ENCODE assay signal across 8 cellular contexts in the genomic region with DNA sequence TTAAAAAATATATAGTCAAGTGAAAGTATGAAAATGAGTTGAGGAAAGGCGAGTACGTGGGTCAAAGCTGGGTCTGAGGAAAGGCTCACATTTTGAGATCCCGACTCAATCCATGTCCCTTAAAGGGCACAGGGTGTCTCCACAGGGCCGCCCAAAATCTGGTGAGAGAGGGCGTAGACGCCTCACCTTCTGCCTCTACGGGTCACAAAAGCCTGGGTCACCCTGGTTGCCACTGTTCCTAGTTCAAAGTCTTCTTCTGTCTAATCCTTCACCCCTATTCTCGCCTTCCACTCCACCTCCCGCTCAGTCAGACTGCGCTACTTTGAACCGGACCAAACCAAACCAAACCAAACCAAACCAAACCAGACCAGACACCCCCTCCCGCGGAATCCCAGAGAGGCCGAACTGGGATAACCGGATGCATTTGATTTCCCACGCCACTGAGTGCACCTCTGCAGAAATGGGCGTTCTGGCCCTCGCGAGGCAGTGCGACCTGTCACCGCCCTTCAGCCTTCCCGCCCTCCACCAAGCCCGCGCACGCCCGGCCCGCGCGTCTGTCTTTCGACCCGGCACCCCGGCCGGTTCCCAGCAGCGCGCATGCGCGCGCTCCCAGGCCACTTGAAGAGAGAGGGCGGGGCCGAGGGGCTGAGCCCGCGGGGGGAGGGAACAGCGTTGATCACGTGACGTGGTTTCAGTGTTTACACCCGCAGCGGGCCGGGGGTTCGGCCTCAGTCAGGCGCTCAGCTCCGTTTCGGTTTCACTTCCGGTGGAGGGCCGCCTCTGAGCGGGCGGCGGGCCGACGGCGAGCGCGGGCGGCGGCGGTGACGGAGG. TPM values are rescaled to one million over a fixed set of nuclear protein-coding genes. Genes with fewer than 3 reads are reported as not detected.
A peak's percentile ranks its signal among the peaks of the same experiment; 100 is the strongest.
DNase-seq lines count a peak whose midpoint lies in the region; ATAC-seq and TF ChIP-seq lines count a peak whose summit lies in the region.

A gene (plus strand): TSS at position 728 of the 831 bp plus-strand sequence. CDS start 261 bp downstream, outside the sequence.

- no peak for TF ChIP-seq RAD21 in SK-N-SH (IDR thresholded peaks at IDR 0.05; ENCODE audit: low read length)

- peak; percentile 92 for DNase-seq in NB4 (ENCODE audit: low read depth)
- DNase-seq in SK-N-SH = peak; percentile 95
- peak; percentile 93 for DNase-seq in activated naive CD4-positive, alpha-beta T cell treated with anti-CD3 and anti-CD28 coated beads, Interleukin-2, amount 50 U/mL, for 16 hours
- peak; percentile 89 for DNase-seq in globus pallidus (ENCODE audit: low spot score)
- DNase-seq in occipital lobe (lab: John Stamatoyannopoulos, UW) = peak; percentile 84
- peak; percentile 94 to 95 for DNase-seq in suprapubic skin (ENCODE audit: low spot score in 2 of 2)

- no peaks in the 10 kb centered on the region for H3K9me2 ChIP-seq in SK-N-SH

- WGBS in SK-N-SH (ENCODE audit: low lambda C conversion rate) = 49% methylated on average over 61 of the region's 66 CpGs
- 75% methylated on average over 48 of the region's 66 CpGs for WGBS in suprapubic skin

- peaks cover 38% of the 10 kb centered on the region for H3K79me2 ChIP-seq in SK-N-SH (ENCODE audit: insufficient read depth)

- peak within 1 kb of the TSS; percentile 81 for H3K9ac ChIP-seq in SK-N-SH

- CTCF ChIA-PET in SK-N-SH (lab: Yijun Ruan, JAX) = interaction anchor here (0.6 kb wide), 1 partner anchor 746 kb away, joined by 3 read pairs; no protein-coding TSS in a partner anchor

- H3K36me3 ChIP-seq in SK-N-SH (replicated peaks in 1 of 2; ENCODE audit: control insufficient read depth in 1 of 2, insufficient read depth in 2 of 2, low read length in 1 of 2) (no peaks in the 10 kb centered on the region), suprapubic skin (no peaks in the 10 kb centered on the region)

- peak within 1 kb of the TSS; percentile 89 for H3K4me3 ChIP-seq in GM08714 (ENCODE audit: low read length)
- H3K4me3 ChIP-seq in NB4 (ENCODE audit: low read depth, low read length) = peak within 1 kb of the TSS; percentile 82
- H3K4me3 ChIP-seq in SK-N-SH (ENCODE audit: low read depth in 2 of 2, low read length in 1 of 2) = peak within 1 kb of the TSS; percentile 70 to 72
- H3K4me3 ChIP-seq in suprapubic skin = peak within 1 kb of the TSS; percentile 71

- H3K4me1 ChIP-seq in SK-N-SH (ENCODE audit: control insufficient read depth in 1 of 2, insufficient read depth in 2 of 2, low read depth in 1 of 2, low read length in 1 of 2) (peaks cover 0 to 4% of the 10 kb centered on the region in 2 experiments; a peak in 2 of 4 replicates), suprapubic skin (peaks cover 22% of the 10 kb centered on the region)

- POLR2A ChIA-PET in SK-N-SH (lab: Yijun Ruan, JAX) = no interaction called here

- TF ChIP-seq EP300 in SK-N-SH (IDR thresholded peaks at IDR 0.05; ENCODE audit: borderline replicate concordance in 1 of 2, low read depth in 1 of 2, low read length in 1 of 2) = no peak
- TF ChIP-seq EP300 in suprapubic skin (IDR thresholded peaks at IDR 0.05) = no peak

- no peaks in the 10 kb centered on the region for H3K9me3 ChIP-seq in SK-N-SH
- no peaks in the 10 kb centered on the region for H3K9me3 ChIP-seq in suprapubic skin

- H3K27ac ChIP-seq in SK-N-SH (ENCODE audit: low read depth in 2 of 2, low read length in 1 of 2) = peak within 1 kb of the TSS; percentile 78 to 83
- H3K27ac ChIP-seq in suprapubic skin = peak within 1 kb of the TSS; percentile 89

- peak within 1 kb of the TSS; percentile 73 for H2AFZ ChIP-seq in SK-N-SH (ENCODE audit: low read depth)

- no peaks in the 10 kb centered on the region for H3F3A ChIP-seq in SK-N-SH (replicated peaks; ENCODE audit: insufficient read depth)

- peak; percentile 89 for ATAC-seq in HG02571 (IDR thresholded peaks at IDR 0.05; ENCODE audit: unreplicated experiment)

- peaks cover 28% of the 10 kb centered on the region for H4K20me1 ChIP-seq in SK-N-SH (ENCODE audit: insufficient read depth)

- H3K27me3 ChIP-seq in SK-N-SH (ENCODE audit: insufficient read depth) (no peaks in the 10 kb centered on the region), suprapubic skin (no peaks in the 10 kb centered on the region)

- H3K4me2 ChIP-seq in SK-N-SH = peak within 1 kb of the TSS; percentile 72

- TF ChIP-seq POLR2A in NB4 (IDR thresholded peaks at IDR 0.05; ENCODE audit: extremely low read depth, insufficient read length) (peak; percentile 29), suprapubic skin (IDR thresholded peaks at IDR 0.05) (peak in 1 of 2 donors; percentile 22)

- TF ChIP-seq CTCF in NB4 (IDR thresholded peaks at IDR 0.05; ENCODE audit: low read depth, low read length) (no peak), SK-N-SH (IDR thresholded peaks at IDR 0.05) (no peak), suprapubic skin (IDR thresholded peaks at IDR 0.05) (no peak)

TF ChIP-seq in SK-N-SH, 30 proteins besides CTCF, POLR2A, EP300 and RAD21:
- TF ChIP-seq GABPA (IDR thresholded peaks at IDR 0.05; ENCODE audit: low read depth) (peak; percentile 23; the same call in 1 of the 2 replicates), MXI1 (IDR thresholded peaks at IDR 0.05; ENCODE audit: low read depth, low read length) (peak; percentile 25; the same call in 1 of the 2 replicates), TAF1 (IDR thresholded peaks at IDR 0.05; ENCODE audit: borderline replicate concordance, low read depth, low read length) (peak; percentile 20; the same call in 1 of the 2 replicates), NRF1 (IDR thresholded peaks at IDR 0.05; ENCODE audit: low read depth, low read length) (peak; percentile 80), TEAD4 (IDR thresholded peaks at IDR 0.05; ENCODE audit: borderline replicate concordance, insufficient read depth) (no peak)
- TF ChIP-seq, protein P1, sequence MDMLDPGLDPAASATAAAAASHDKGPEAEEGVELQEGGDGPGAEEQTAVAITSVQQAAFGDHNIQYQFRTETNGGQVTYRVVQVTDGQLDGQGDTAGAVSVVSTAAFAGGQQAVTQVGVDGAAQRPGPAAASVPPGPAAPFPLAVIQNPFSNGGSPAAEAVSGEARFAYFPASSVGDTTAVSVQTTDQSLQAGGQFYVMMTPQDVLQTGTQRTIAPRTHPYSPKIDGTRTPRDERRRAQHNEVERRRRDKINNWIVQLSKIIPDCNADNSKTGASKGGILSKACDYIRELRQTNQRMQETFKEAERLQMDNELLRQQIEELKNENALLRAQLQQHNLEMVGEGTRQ (IDR thresholded peaks at IDR 0.05; ENCODE audit: borderline replicate concordance, low read depth, low read length) = peak; percentile 65
- TF ChIP-seq, protein P2, sequence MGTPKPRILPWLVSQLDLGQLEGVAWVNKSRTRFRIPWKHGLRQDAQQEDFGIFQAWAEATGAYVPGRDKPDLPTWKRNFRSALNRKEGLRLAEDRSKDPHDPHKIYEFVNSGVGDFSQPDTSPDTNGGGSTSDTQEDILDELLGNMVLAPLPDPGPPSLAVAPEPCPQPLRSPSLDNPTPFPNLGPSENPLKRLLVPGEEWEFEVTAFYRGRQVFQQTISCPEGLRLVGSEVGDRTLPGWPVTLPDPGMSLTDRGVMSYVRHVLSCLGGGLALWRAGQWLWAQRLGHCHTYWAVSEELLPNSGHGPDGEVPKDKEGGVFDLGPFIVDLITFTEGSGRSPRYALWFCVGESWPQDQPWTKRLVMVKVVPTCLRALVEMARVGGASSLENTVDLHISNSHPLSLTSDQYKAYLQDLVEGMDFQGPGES (IDR thresholded peaks at IDR 0.05; ENCODE audit: low read depth, low read length) = no peak
- TF ChIP-seq, protein P3, sequence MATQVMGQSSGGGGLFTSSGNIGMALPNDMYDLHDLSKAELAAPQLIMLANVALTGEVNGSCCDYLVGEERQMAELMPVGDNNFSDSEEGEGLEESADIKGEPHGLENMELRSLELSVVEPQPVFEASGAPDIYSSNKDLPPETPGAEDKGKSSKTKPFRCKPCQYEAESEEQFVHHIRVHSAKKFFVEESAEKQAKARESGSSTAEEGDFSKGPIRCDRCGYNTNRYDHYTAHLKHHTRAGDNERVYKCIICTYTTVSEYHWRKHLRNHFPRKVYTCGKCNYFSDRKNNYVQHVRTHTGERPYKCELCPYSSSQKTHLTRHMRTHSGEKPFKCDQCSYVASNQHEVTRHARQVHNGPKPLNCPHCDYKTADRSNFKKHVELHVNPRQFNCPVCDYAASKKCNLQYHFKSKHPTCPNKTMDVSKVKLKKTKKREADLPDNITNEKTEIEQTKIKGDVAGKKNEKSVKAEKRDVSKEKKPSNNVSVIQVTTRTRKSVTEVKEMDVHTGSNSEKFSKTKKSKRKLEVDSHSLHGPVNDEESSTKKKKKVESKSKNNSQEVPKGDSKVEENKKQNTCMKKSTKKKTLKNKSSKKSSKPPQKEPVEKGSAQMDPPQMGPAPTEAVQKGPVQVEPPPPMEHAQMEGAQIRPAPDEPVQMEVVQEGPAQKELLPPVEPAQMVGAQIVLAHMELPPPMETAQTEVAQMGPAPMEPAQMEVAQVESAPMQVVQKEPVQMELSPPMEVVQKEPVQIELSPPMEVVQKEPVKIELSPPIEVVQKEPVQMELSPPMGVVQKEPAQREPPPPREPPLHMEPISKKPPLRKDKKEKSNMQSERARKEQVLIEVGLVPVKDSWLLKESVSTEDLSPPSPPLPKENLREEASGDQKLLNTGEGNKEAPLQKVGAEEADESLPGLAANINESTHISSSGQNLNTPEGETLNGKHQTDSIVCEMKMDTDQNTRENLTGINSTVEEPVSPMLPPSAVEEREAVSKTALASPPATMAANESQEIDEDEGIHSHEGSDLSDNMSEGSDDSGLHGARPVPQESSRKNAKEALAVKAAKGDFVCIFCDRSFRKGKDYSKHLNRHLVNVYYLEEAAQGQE (IDR thresholded peaks at IDR 0.05; ENCODE audit: low read depth, low read length) = 0 out of 2 replicates have a peak, but pooled peaks have one; percentile 5
- TF ChIP-seq, protein P4, sequence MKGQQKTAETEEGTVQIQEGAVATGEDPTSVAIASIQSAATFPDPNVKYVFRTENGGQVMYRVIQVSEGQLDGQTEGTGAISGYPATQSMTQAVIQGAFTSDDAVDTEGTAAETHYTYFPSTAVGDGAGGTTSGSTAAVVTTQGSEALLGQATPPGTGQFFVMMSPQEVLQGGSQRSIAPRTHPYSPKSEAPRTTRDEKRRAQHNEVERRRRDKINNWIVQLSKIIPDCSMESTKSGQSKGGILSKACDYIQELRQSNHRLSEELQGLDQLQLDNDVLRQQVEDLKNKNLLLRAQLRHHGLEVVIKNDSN (IDR thresholded peaks at IDR 0.05; ENCODE audit: borderline replicate concordance, low read depth) = peak; percentile 92
- TF ChIP-seq, protein P5, sequence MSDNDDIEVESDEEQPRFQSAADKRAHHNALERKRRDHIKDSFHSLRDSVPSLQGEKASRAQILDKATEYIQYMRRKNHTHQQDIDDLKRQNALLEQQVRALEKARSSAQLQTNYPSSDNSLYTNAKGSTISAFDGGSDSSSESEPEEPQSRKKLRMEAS (IDR thresholded peaks at IDR 0.05; ENCODE audit: low read depth) = peak; percentile 64
TF ChIP-seq in SK-N-SH: peak in this region for 8.

RNA-seq across cellular contexts. Expression of the gene that starts here (rescaled TPM):
- 7.8 and 10.1 TPM in 2 replicates for polyA plus RNA-seq in SK-N-SH (2012; rRNA removed)
- polyA plus RNA-seq in SK-N-SH (2012; cell fraction: cytosol; rRNA removed) = 10.8 and 15.0 TPM in 2 replicates
- 9.7 and 25.9 TPM in 2 replicates for polyA plus RNA-seq in SK-N-SH (2012; cell fraction: nucleus; rRNA removed)
- total RNA-seq in occipital lobe = 84.5 TPM
- 10 to 100 TPM; 20.7 to 73.5 (median 29.2) TPM for total RNA-seq in suprapubic skin

Comparison
In these comparisons a context has a peak if more than half of its experiments do, and no peak if none do; other contexts are left out.
1. Peak in every context shown above with its lines: DNase-seq, ATAC-seq, H3K4me3 ChIP-seq and H3K27ac ChIP-seq.